In genomic region chr11:118334746-118335145, GRCh38 we compare ENCODE assay signal across 27 cellular contexts. TPM values are rescaled to one million over a fixed set of nuclear protein-coding genes. Genes with fewer than 3 reads are reported as not detected.
A peak's percentile ranks its signal among the peaks of the same experiment; 100 is the strongest.
DNase-seq lines count a peak whose midpoint lies in the region; ATAC-seq lines count a peak whose summit lies in the region.
"Had no signal": no experiment of that assay in that cellular context is flagged by ENCODE, and none has a peak within 500 bp of the region (broad histone marks: within the 10 kb centered on the region; RNA-seq: fewer than 3 reads in every experiment).

No MANE protein-coding gene starts in this region.

- intact Hi-C loops in left cardiac atrium (cut with DNase I): no loop called here

- no peaks in the 10 kb centered on the region for H3K9me3 ChIP-seq in KOPT-K1 (ENCODE audit: insufficient read depth, low read length, poor library complexity, severe bottlenecking)
- H3K9me3 ChIP-seq: ascending aorta, left lung, ovary, upper lobe of left lung had no signal

- H3K9me3 Mint-ChIP-seq in activated T-cell treated with anti-CD3 and anti-CD28 coated beads, Interleukin-2, amount 50 U/mL, for 24 hours: no peaks in the 10 kb centered on the region
- H3K9me3 Mint-ChIP-seq in activated naive CD4-positive, alpha-beta T cell treated with anti-CD3 and anti-CD28 coated beads, Interleukin-2, amount 50 U/mL, for 72 hours: no peaks in the 10 kb centered on the region

- no peaks in the 10 kb centered on the region for H3K27me3 Mint-ChIP-seq in activated T-cell treated with anti-CD3 and anti-CD28 coated beads, Interleukin-2, amount 50 U/mL, for 24 hours

- peak overlapping the region; percentile 72 for H3K27ac ChIP-seq in KOPT-K1 (ENCODE audit: low read depth, low read length, poor library complexity, severe bottlenecking)
- H3K27ac ChIP-seq: ascending aorta, BLaER1, foreskin keratinocyte, HL-60, left lung, ovary, upper lobe of left lung had no signal

- peak overlapping the region; percentile 35 for H3K4me3 Mint-ChIP-seq in activated T-cell treated with anti-CD3 and anti-CD28 coated beads, Interleukin-2, amount 50 U/mL, for 24 hours
- H3K4me3 Mint-ChIP-seq: nephron had no signal

- peaks cover 33% of the 10 kb centered on the region for H3K36me3 ChIP-seq in KOPT-K1 (ENCODE audit: insufficient read depth, low read length)
- H3K36me3 ChIP-seq: ascending aorta, BLaER1, left lung, ovary, upper lobe of left lung had no signal

- peak overlapping the region; percentile 94 for H3K27ac Mint-ChIP-seq in activated T-cell treated with anti-CD3 and anti-CD28 coated beads, Interleukin-2, amount 50 U/mL, for 24 hours
- peak overlapping the region; percentile 46 to 53 for H3K27ac Mint-ChIP-seq in activated naive CD4-positive, alpha-beta T cell treated with anti-CD3 and anti-CD28 coated beads, Interleukin-2, amount 50 U/mL, for 72 hours
- H3K27ac Mint-ChIP-seq: nephron had no signal

- DNase-seq in activated T-cell treated with anti-CD3 and anti-CD28 coated beads, Interleukin-2, amount 50 U/mL, for 24 hours: no peak
- no peak for DNase-seq in activated T-cell treated with anti-CD3 and anti-CD28 coated beads, Interleukin-2, amount 50 U/mL, for 48 hours
- DNase-seq in activated naive CD4-positive, alpha-beta T cell treated with anti-CD3 and anti-CD28 coated beads, Interleukin-2, amount 50 U/mL, for 72 hours (ENCODE audit: low spot score in 2 of 2): no peak
- peak; percentile 17 for DNase-seq in pons (ENCODE audit: low spot score)
- DNase-seq in NCI-H2081 treated with DMSO at 0.1 percent for 48 hours (lab: John Stamatoyannopoulos, UW): no peak
- DNase-seq in middle frontal gyrus (ENCODE audit: extremely low spot score, low spot score): no peak
- DNase-seq in left cardiac atrium: no peak
- DNase-seq: activated effector memory CD4-positive, alpha-beta T cell treated with Interleukin-2 at 50 U/mL for 16 hours; EL; foreskin keratinocyte; H7; left lung; NCI-H1105; NCI-H2029 treated with DMSO at 0.1 percent for 48 hours; NCI-H446; ovary; PC-3; right cardiac atrium; SHP77; stimulated activated CD4-positive, alpha-beta T cell treated with anti-CD3 and anti-CD28 coated beads, Interleukin-12 subunit alpha, Interleukin-12 subunit beta, amount 100 ng/mL, for 4 hours; SW 1271; upper lobe of left lung had no signal

- peaks cover 36% of the 10 kb centered on the region for H3K36me3 Mint-ChIP-seq in activated T-cell treated with anti-CD3 and anti-CD28 coated beads, Interleukin-2, amount 50 U/mL, for 24 hours (ENCODE audit: low read depth)
- H3K36me3 Mint-ChIP-seq in activated naive CD4-positive, alpha-beta T cell treated with anti-CD3 and anti-CD28 coated beads, Interleukin-2, amount 50 U/mL, for 72 hours: peaks cover 13 to 23% of the 10 kb centered on the region in 2 donors

- peaks cover 48% of the 10 kb centered on the region for H3K4me1 Mint-ChIP-seq in activated T-cell treated with anti-CD3 and anti-CD28 coated beads, Interleukin-2, amount 50 U/mL, for 24 hours (ENCODE audit: low read depth)
- H3K4me1 Mint-ChIP-seq: nephron had no signal

- ATAC-seq in activated naive CD4-positive, alpha-beta T cell treated with anti-CD3 and anti-CD28 coated beads, Interleukin-2, amount 50 U/mL, for 72 hours: no peak
- no peak for ATAC-seq in left cardiac atrium
- ATAC-seq: foreskin keratinocyte, left lung, PC-3, right cardiac atrium had no signal

RNA-seq across cellular contexts. Expression of gene CD3D, which starts 7.8 kb away (rescaled TPM):
- 100 to 1,000 TPM; 337 to 341 TPM for total RNA-seq in activated naive CD4-positive, alpha-beta T cell treated with anti-CD3 and anti-CD28 coated beads, Interleukin-2, amount 50 U/mL, for 72 hours
- 1 to 10 TPM in 1 of 2 donors, under 1 TPM in 1; 0.86 to 2.0 TPM for total RNA-seq in left cardiac atrium
- total RNA-seq: ascending aorta, foreskin keratinocyte, PC-3 had no signal

RNA-seq across cellular contexts. Expression of gene CD3G, which starts 9.4 kb away (rescaled TPM):
- total RNA-seq in activated naive CD4-positive, alpha-beta T cell treated with anti-CD3 and anti-CD28 coated beads, Interleukin-2, amount 50 U/mL, for 72 hours: 100 to 1,000 TPM in 1 of 2 donors, 10 to 100 TPM in 1; 82.9 to 123 TPM
- total RNA-seq in left cardiac atrium: 1 to 10 TPM in 1 of 2 donors, under 1 TPM in 1; 0.76 to 1.4 TPM
- total RNA-seq: ascending aorta, foreskin keratinocyte, H7, PC-3 had no signal

RNA-seq across cellular contexts. Expression of gene UBE4A, which starts 24.7 kb away (rescaled TPM):
- 10 to 100 TPM; 40.6 to 47.8 TPM for total RNA-seq in activated naive CD4-positive, alpha-beta T cell treated with anti-CD3 and anti-CD28 coated beads, Interleukin-2, amount 50 U/mL, for 72 hours
- total RNA-seq in left cardiac atrium: 10 to 100 TPM; 32.9 to 41.2 TPM

RNA-seq across cellular contexts. Expression of gene CD3E, which starts 30.2 kb away (rescaled TPM):
- 100 to 1,000 TPM; 371 to 455 TPM for total RNA-seq in activated naive CD4-positive, alpha-beta T cell treated with anti-CD3 and anti-CD28 coated beads, Interleukin-2, amount 50 U/mL, for 72 hours
- 1 to 10 TPM; 1.6 to 3.7 TPM for total RNA-seq in left cardiac atrium
- total RNA-seq: ascending aorta, foreskin keratinocyte, H7, PC-3 had no signal

Comparison
In these comparisons a context has a peak if more than half of its experiments do, and no peak if none do; other contexts are left out.
1. RNA of gene CD3D, which starts 7.8 kb away (total RNA-seq): 337 to 341 TPM in activated naive CD4-positive, alpha-beta T cell treated with anti-CD3 and anti-CD28 coated beads, Interleukin-2, amount 50 U/mL, for 72 hours; 0.86 to 2.0 TPM in left cardiac atrium; every median in the first group is over 100 times any median in the second.
2. RNA of gene CD3G, which starts 9.4 kb away (total RNA-seq): 82.9 to 123 TPM in activated naive CD4-positive, alpha-beta T cell treated with anti-CD3 and anti-CD28 coated beads, Interleukin-2, amount 50 U/mL, for 72 hours; 0.76 to 1.4 TPM in left cardiac atrium; every median in the first group is over 10 times any median in the second.